8 cellular contexts compared by ENCODE assay signal in genomic region chr17:16417896-16418683, GRCh38. TPM values are rescaled to one million over a fixed set of nuclear protein-coding genes. Genes with fewer than 3 reads are reported as not detected.
DNase-seq lines count a peak whose midpoint lies in the region; FAIRE-seq and TF ChIP-seq lines count a peak whose summit lies in the region.

No MANE protein-coding gene starts in this region.

- H3K27ac ChIP-seq in H1 (ENCODE audit: low read depth, low read length) = no peak overlapping the region

- H2BK5ac ChIP-seq in H1 (ENCODE audit: low read depth, low read length) = no peak overlapping the region

- no peak overlapping the region for H3K14ac ChIP-seq in H1 (ENCODE audit: insufficient read length)

- TF ChIP-seq RAD21 in H1 (IDR thresholded peaks at IDR 0.05 in 1 of 2, conservative IDR thresholded peaks at IDR 0.05 in 1 of 2; ENCODE audit: low read depth in 2 of 2, low read length in 2 of 2) = no peak

- no peak overlapping the region for H2BK20ac ChIP-seq in H1 (ENCODE audit: low read length)

- H3K79me2 ChIP-seq in H1 (ENCODE audit: control insufficient read depth in 1 of 2, insufficient read depth in 2 of 2, low read length in 2 of 2) = no peaks in the 10 kb centered on the region

- no peaks in the 10 kb centered on the region for H3K9me3 ChIP-seq in H1 (ENCODE audit: insufficient read depth in 2 of 2, low read depth in 1 of 2, low read length in 1 of 2)

- 78% methylated on average over 7 of the region's 7 CpGs; no CpG with 5 or more reads in 1 of the 2 experiments for WGBS in H1 (ENCODE audit: extremely low coverage in 1 of 2, insufficient coverage in 1 of 2, insufficient read length in 1 of 2, insufficient replicate concordance in 2 of 2, low coverage in 1 of 2, low lambda C conversion rate in 2 of 2, missing lambda C conversion rate in 1 of 2), 2 experiments

- no peaks in the 10 kb centered on the region for H4K20me1 ChIP-seq in H1 (replicated peaks in 1 of 2; ENCODE audit: control insufficient read depth in 1 of 2, insufficient read depth in 2 of 2, low read length in 2 of 2)

- no peak overlapping the region for H3K18ac ChIP-seq in H1 (ENCODE audit: extremely low read depth, low read length)

- no peak overlapping the region for H3K23ac ChIP-seq in H1 (ENCODE audit: insufficient read length)

- no peak for TF ChIP-seq CTCF in NB4 (IDR thresholded peaks at IDR 0.05; ENCODE audit: low read depth, low read length)
- TF ChIP-seq CTCF in H1 (IDR thresholded peaks at IDR 0.05; ENCODE audit: control extremely low read depth in 1 of 3, insufficient read depth in 1 of 3, low read depth in 1 of 3, low read length in 3 of 3) = no peak

- no peaks in the 10 kb centered on the region for H3K27me3 ChIP-seq in H1 (replicated peaks in 1 of 4; ENCODE audit: control insufficient read depth in 3 of 4, extremely low read depth in 1 of 4, insufficient read depth in 3 of 4, low read length in 3 of 4)

- FAIRE-seq in H1 (lab: Jason Lieb, UNC) (no peak), H54 (lab: Jason Lieb, UNC) (no peak)

- H2AK5ac ChIP-seq in H1 (ENCODE audit: low read depth, low read length) = no peak overlapping the region

- no peaks in the 10 kb centered on the region for H3K36me3 ChIP-seq in H1 (ENCODE audit: control insufficient read depth in 2 of 4, insufficient read depth in 4 of 4, low read length in 3 of 4)

- CTCF ChIA-PET in H1 (lab: Charles Lee; ENCODE audit: partially characterized antibody) = interaction anchor here (0.7 to 6.2 kb wide), 5 partner anchors 10 to 53 kb away, joined by 3 to 53 read pairs (median 10); no protein-coding TSS in a partner anchor

- H2BK120ac ChIP-seq in H1 (replicated peaks; ENCODE audit: low read depth, low read length) = no peak overlapping the region

- H2AFZ ChIP-seq in H1 (ENCODE audit: low read length) = no peak overlapping the region

- DNase-seq in EL (peak; percentile 80), NB4 (ENCODE audit: low read depth) (peak; percentile 55), H1 (ENCODE audit: low read depth in 1 of 2, low spot score in 2 of 2) (no peak), renal cortical epithelial cell (ENCODE audit: low read depth) (peak; percentile 69), H54 (ENCODE audit: insufficient read length, low spot score) (no peak), cerebellar nuclear complex (lab: John Stamatoyannopoulos, UW) (no peak), NCI-H1930 (lab: John Stamatoyannopoulos, UW) (no peak), NK-92 (lab: John Stamatoyannopoulos, UW; ENCODE audit: unreplicated experiment) (no peak)

- TF ChIP-seq POLR2A in NB4 (IDR thresholded peaks at IDR 0.05; ENCODE audit: extremely low read depth, insufficient read length) (no peak), H1 (IDR thresholded peaks at IDR 0.05; ENCODE audit: control extremely low read depth in 1 of 2, low read depth in 2 of 2, low read length in 2 of 2) (no peak), H54 (IDR thresholded peaks at IDR 0.05; ENCODE audit: low read depth, low read length) (no peak)

- POLR2A ChIA-PET in H1 (lab: Charles Lee; ENCODE audit: partially characterized antibody) = interaction anchor here (0.6 to 9.2 kb wide), 5 partner anchors 9 to 37 kb away, joined by 3 to 78 read pairs (median 4); partner anchors contain the start of gene UBB

- H3K23me2 ChIP-seq in H1 (ENCODE audit: low read depth, low read length) = no peaks in the 10 kb centered on the region

- H3K56ac ChIP-seq in H1 (replicated peaks; ENCODE audit: insufficient read length, low read depth, low read length) = no peak overlapping the region

- H4K8ac ChIP-seq in H1 (ENCODE audit: extremely low read depth, insufficient read depth, low read length) = no peak overlapping the region

- H3K4me1 ChIP-seq in H1 (replicated peaks in 1 of 4; ENCODE audit: control insufficient read depth in 3 of 4, insufficient read depth in 4 of 4, low read length in 3 of 4) = peaks cover 0 to 12% (median 5%) of the 10 kb centered on the region in 4 experiments; a peak in 6 of 7 replicates

- H4K91ac ChIP-seq in H1 (replicated peaks; ENCODE audit: insufficient read length, low read length) = no peak overlapping the region

- 0 out of 2 replicates have a peak overlapping the region, but pooled peaks have one; percentile 29 for H2BK15ac ChIP-seq in H1 (ENCODE audit: low read length)

- H4K5ac ChIP-seq in H1 (ENCODE audit: insufficient read length, low read depth, low read length) = no peak overlapping the region

- H3K79me1 ChIP-seq in H1 (ENCODE audit: low read depth, low read length) = no peaks in the 10 kb centered on the region

- 0 out of 2 replicates have a peak overlapping the region, but pooled peaks have one; percentile 68 for H2BK12ac ChIP-seq in H1 (ENCODE audit: low read depth, low read length)

- H3K4me2 ChIP-seq in H1 (ENCODE audit: insufficient read depth in 1 of 2, low read depth in 2 of 2, low read length in 2 of 2) = no peak overlapping the region

- no peak for TF ChIP-seq EP300 in H1 (IDR thresholded peaks at IDR 0.05; ENCODE audit: borderline replicate concordance in 1 of 2, low read depth in 2 of 2, low read length in 2 of 2)

- no peak overlapping the region for H3K4ac ChIP-seq in H1 (replicated peaks; ENCODE audit: insufficient read length, low read depth, low read length)

- H3K4me3 ChIP-seq in NB4 (ENCODE audit: low read depth, low read length) = no peak overlapping the region
- no peak overlapping the region for H3K4me3 ChIP-seq in H1 (ENCODE audit: extremely low read depth in 1 of 4, insufficient read depth in 2 of 4, low read depth in 3 of 4, low read length in 4 of 4)

- no peak overlapping the region for H3K9ac ChIP-seq in H1 (replicated peaks in 1 of 4; ENCODE audit: extremely low read depth in 1 of 4, low read depth in 3 of 4, low read length in 3 of 4)

TF ChIP-seq in H1, 55 proteins besides CTCF, POLR2A, EP300 and RAD21:
- no peak for TF ChIP-seq RXRA (IDR thresholded peaks at IDR 0.05; ENCODE audit: insufficient read depth, low read depth, low read length)
- TF ChIP-seq ASH2L (IDR thresholded peaks at IDR 0.05; ENCODE audit: low read length) = no peak
- TF ChIP-seq HDAC2 (IDR thresholded peaks at IDR 0.05; ENCODE audit: borderline replicate concordance in 1 of 2, low read depth in 2 of 2, low read length in 2 of 2) = no peak
- no peak for TF ChIP-seq SP4 (IDR thresholded peaks at IDR 0.05; ENCODE audit: low read length)
- TF ChIP-seq MAFK (IDR thresholded peaks at IDR 0.05; ENCODE audit: low read depth, low read length) = no peak
- no peak for TF ChIP-seq TAF1 (IDR thresholded peaks at IDR 0.05; ENCODE audit: low read depth, low read length)
- no peak for TF ChIP-seq GABPA (IDR thresholded peaks at IDR 0.05; ENCODE audit: borderline replicate concordance, insufficient read depth, low read length)
- TF ChIP-seq JUN (IDR thresholded peaks at IDR 0.05; ENCODE audit: low read depth, low read length) = no peak

RNA-seq across cellular contexts. Expression of gene TRPV2, which starts 2.7 kb away (rescaled TPM):
- total RNA-seq in H1 (2021; fragmentation: NEBNext Ultra II Directional; extraction: Animal tissue kit (Norgen Biotek cat#: 25700)) = 1.6 and 2.1 TPM in 2 replicates
- polyA plus RNA-seq in H1 (2011; rRNA removed) = 1.7 and 1.8 TPM in 2 replicates
- 2.5 TPM for polyA plus RNA-seq in H1 (2011; cell fraction: cytosol; rRNA removed)
- polyA plus RNA-seq in H1 (2011; cell fraction: nucleus; rRNA removed) = 4.0 TPM
- polyA plus RNA-seq in H1 (2012, experiment 1 of 2) = 0.87 to 3.4 TPM (median 2.7 TPM) in 4 replicates
- polyA plus RNA-seq in H1 (2012, experiment 2 of 2) = 1.2 TPM
- polyA plus RNA-seq in H1 (2013, experiment 1 of 2) = 3.7 TPM
- polyA plus RNA-seq in H1 (2013, experiment 2 of 2) = 3.3 TPM
- 2.0 and 2.6 TPM in 2 replicates for polyA minus RNA-seq in H1 (2011; rRNA and poly(A)+ RNA removed)
- polyA minus RNA-seq in H1 (2011; cell fraction: cytosol; rRNA and poly(A)+ RNA removed) = 2.1 TPM
- polyA minus RNA-seq in H1 (2011; cell fraction: nucleus; rRNA and poly(A)+ RNA removed) = 1.1 TPM
- 5.4 and 14.5 TPM in 2 replicates for total RNA-seq in renal cortical epithelial cell

RNA-seq across cellular contexts. Expression of gene UBB, which starts 37.2 kb away (rescaled TPM):
- total RNA-seq in H1 (2021; fragmentation: NEBNext Ultra II Directional; extraction: Animal tissue kit (Norgen Biotek cat#: 25700)) = 1,585 and 1,597 TPM in 2 replicates
- 1,439 and 1,605 TPM in 2 replicates for polyA plus RNA-seq in H1 (2011; rRNA removed)
- polyA plus RNA-seq in H1 (2011; cell fraction: cytosol; rRNA removed) = 2,021 TPM
- 1,851 TPM for polyA plus RNA-seq in H1 (2011; cell fraction: nucleus; rRNA removed)
- polyA plus RNA-seq in H1 (2012, experiment 1 of 2) = 2,168 to 2,404 TPM (median 2,303 TPM) in 4 replicates
- 694 TPM for polyA plus RNA-seq in H1 (2012, experiment 2 of 2)
- 1,954 TPM for polyA plus RNA-seq in H1 (2013, experiment 1 of 2)
- polyA plus RNA-seq in H1 (2013, experiment 2 of 2) = 1,995 TPM
- polyA minus RNA-seq in H1 (2011; rRNA and poly(A)+ RNA removed) = 1,078 and 1,386 TPM in 2 replicates
- polyA minus RNA-seq in H1 (2011; cell fraction: cytosol; rRNA and poly(A)+ RNA removed) = 722 TPM
- 522 TPM for polyA minus RNA-seq in H1 (2011; cell fraction: nucleus; rRNA and poly(A)+ RNA removed)
- 1,144 and 1,352 TPM in 2 replicates for total RNA-seq in renal cortical epithelial cell

Comparison
In these comparisons a context has a peak if more than half of its experiments do, and no peak if none do; other contexts are left out.
1. DNase-seq: peak in EL (single experiment), NB4 (single experiment) and renal cortical epithelial cell (single experiment); none in H1 (0 of 2), H54 (single experiment), cerebellar nuclear complex (0 of 2), NCI-H1930 (0 of 2) and NK-92 (single experiment).